In the genomic region with DNA sequence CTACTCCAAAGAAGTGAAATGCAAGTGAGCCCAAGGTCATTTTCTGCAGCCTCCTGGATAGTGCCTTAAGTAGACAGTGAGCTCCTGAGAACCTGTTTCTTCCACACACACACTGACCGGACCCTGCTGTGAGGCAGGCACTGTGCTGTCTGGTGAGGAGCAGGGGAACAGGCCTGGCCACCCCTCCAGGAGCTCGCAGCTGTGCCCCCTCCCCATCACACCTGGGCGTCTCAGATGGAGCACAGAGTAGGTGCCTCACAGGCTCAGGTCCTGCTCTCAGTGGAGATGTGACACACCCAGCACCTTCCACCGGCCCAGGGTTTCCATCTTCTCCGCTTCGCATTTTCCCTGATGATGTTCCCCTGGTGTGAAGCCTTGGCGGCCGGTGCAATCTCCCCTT, we compare ENCODE assay signal across 37 cellular contexts.
"Had no signal": no experiment of that assay in that cellular context is flagged by ENCODE, and none has a peak within 500 bp of the region (broad histone marks: within the 10 kb centered on the region; RNA-seq: fewer than 3 reads in every experiment).

No MANE protein-coding gene starts in this region.

- H3K36me3 Mint-ChIP-seq: activated naive CD4-positive, alpha-beta T cell treated with anti-CD3 and anti-CD28 coated beads, Interleukin-2, amount 50 U/mL, for 72 hours; activated naive CD8-positive, alpha-beta T cell treated with anti-CD3 and anti-CD28 coated beads for 36 hours; WTC11 had no signal

- H3K36me3 ChIP-seq: adrenal gland, brain microvascular endothelial cell, breast epithelium, WERI-Rb-1 had no signal

- H3K27me3 Mint-ChIP-seq: activated CD4-positive, alpha-beta memory T cell treated with anti-CD3 and anti-CD28 coated beads, Interleukin-2, amount 10 ng/mL, durations not matched to agents 7 days and 5 days; activated CD4-positive, alpha-beta T cell treated with anti-CD3 and anti-CD28 coated beads, Interleukin-2, amount 10 ng/mL, durations not matched to agents 7 days and 5 days; activated naive CD8-positive, alpha-beta T cell treated with anti-CD3 and anti-CD28 coated beads for 36 hours had no signal

- H3K27ac ChIP-seq: adrenal gland, body of pancreas, brain microvascular endothelial cell, breast epithelium, WERI-Rb-1 had no signal

- H3K4me3 Mint-ChIP-seq: activated CD4-positive, alpha-beta memory T cell treated with anti-CD3 and anti-CD28 coated beads, Interleukin-2, amount 10 ng/mL, durations not matched to agents 7 days and 5 days; activated CD4-positive, alpha-beta T cell treated with anti-CD3 and anti-CD28 coated beads for 36 hours; activated CD4-positive, alpha-beta T cell treated with anti-CD3 and anti-CD28 coated beads, Interleukin-2, amount 10 ng/mL, durations not matched to agents 7 days and 5 days; activated naive CD4-positive, alpha-beta T cell treated with anti-CD3 and anti-CD28 coated beads for 36 hours; activated naive CD8-positive, alpha-beta T cell treated with anti-CD3 and anti-CD28 coated beads for 36 hours; activated T-cell treated with anti-CD3 and anti-CD28 coated beads, Interleukin-2, amount 50 U/mL, for 4 hours; activated T-cell treated with anti-CD3 and anti-CD28 coated beads, Interleukin-2, amount 50 U/mL, for 72 hours; activated T-helper 1 cell treated with anti-CD3 and anti-CD28 coated beads, Interleukin-12 subunit alpha, Interleukin-12 subunit beta, Interleukin-2, Interleukin-4 antibody, amounts not matched to agents 30 ng/mL and 10 ng/mL and 1 ng/mL, durations not matched to agents 14 hours and 24 hours and 36 hours; activated T-helper 17 cell treated with anti-CD3 and anti-CD28 coated beads, Interleukin-2, amount 50 U/mL, for 72 hours; T-helper 1 cell treated with Interleukin-12 subunit alpha and Interleukin-12 subunit beta and Interleukin-4 antibody, amounts not matched to agents 30 μg/mL and 1 μg/mL, for 36 hours; T-helper 2 cell treated with Interferon-gamma antibody and Interleukin-4, amounts not matched to agents 5 μg/mL and 100 μg/mL, for 36 hours; WTC11 had no signal

- ATAC-seq: activated CD4-positive, alpha-beta T cell treated with anti-CD3 and anti-CD28 coated beads for 36 hours; activated CD4-positive, CD25-positive, alpha-beta regulatory T cell treated with anti-CD3 and anti-CD28 coated beads, Interleukin-2, amount 50 U/mL, for 24 hours; activated naive CD4-positive, alpha-beta T cell treated with anti-CD3 and anti-CD28 coated beads, Interleukin-2, amount 50 U/mL, for 72 hours; activated T-cell treated with anti-CD3 and anti-CD28 coated beads, Interleukin-2, amount 50 U/mL, for 4 hours; activated T-cell treated with anti-CD3 and anti-CD28 coated beads, Interleukin-2, amount 50 U/mL, for 72 hours; activated T-helper 17 cell treated with anti-CD3 and anti-CD28 coated beads, Interleukin-2, amount 50 U/mL, for 72 hours; body of pancreas; WTC11 had no signal

- H3K9me3 ChIP-seq: adrenal gland, body of pancreas, breast epithelium had no signal

- H3K4me1 ChIP-seq: adrenal gland, body of pancreas, breast epithelium had no signal

- FAIRE-seq: astrocyte had no signal

- H3K4me1 Mint-ChIP-seq: activated CD4-positive, alpha-beta memory T cell treated with anti-CD3 and anti-CD28 coated beads, Interleukin-2, amount 10 ng/mL, durations not matched to agents 7 days and 5 days; activated CD4-positive, alpha-beta T cell treated with anti-CD3 and anti-CD28 coated beads for 36 hours; activated CD4-positive, alpha-beta T cell treated with anti-CD3 and anti-CD28 coated beads, Interleukin-2, amount 10 ng/mL, durations not matched to agents 7 days and 5 days; activated naive CD8-positive, alpha-beta T cell treated with anti-CD3 and anti-CD28 coated beads for 36 hours; activated T-helper 17 cell treated with anti-CD3 and anti-CD28 coated beads, Interleukin-2, amount 50 U/mL, for 72 hours; WTC11 had no signal

- H3K9me3 Mint-ChIP-seq: activated CD4-positive, alpha-beta memory T cell treated with anti-CD3 and anti-CD28 coated beads, Interleukin-2, amount 10 ng/mL, durations not matched to agents 7 days and 5 days; activated CD4-positive, alpha-beta T cell treated with anti-CD3 and anti-CD28 coated beads, Interleukin-2, amount 10 ng/mL, durations not matched to agents 7 days and 5 days; activated naive CD4-positive, alpha-beta T cell treated with anti-CD3 and anti-CD28 coated beads for 36 hours; activated naive CD4-positive, alpha-beta T cell treated with anti-CD3 and anti-CD28 coated beads, Interleukin-2, amount 50 U/mL, for 72 hours; activated naive CD8-positive, alpha-beta T cell treated with anti-CD3 and anti-CD28 coated beads for 36 hours; activated T-cell treated with anti-CD3 and anti-CD28 coated beads, Interleukin-2, amount 50 U/mL, for 4 hours; activated T-cell treated with anti-CD3 and anti-CD28 coated beads, Interleukin-2, amount 50 U/mL, for 72 hours; activated T-helper 1 cell treated with anti-CD3 and anti-CD28 coated beads, Interleukin-12 subunit alpha, Interleukin-12 subunit beta, Interleukin-2, Interleukin-4 antibody, amounts not matched to agents 30 ng/mL and 10 ng/mL and 1 ng/mL, durations not matched to agents 14 hours and 24 hours and 36 hours; activated T-helper 17 cell treated with anti-CD3 and anti-CD28 coated beads, Interleukin-2, amount 50 U/mL, for 72 hours; T-helper 1 cell treated with Interleukin-12 subunit alpha and Interleukin-12 subunit beta and Interleukin-4 antibody, amounts not matched to agents 30 μg/mL and 1 μg/mL, for 36 hours; T-helper 2 cell treated with Interferon-gamma antibody and Interleukin-4, amounts not matched to agents 5 μg/mL and 100 μg/mL, for 36 hours; WTC11 had no signal

- H3K4me3 ChIP-seq: adrenal gland, body of pancreas, breast epithelium had no signal

- DNase-seq: activated CD4-positive, alpha-beta memory T cell treated with anti-CD3 and anti-CD28 coated beads, Interleukin-2, amount 10 ng/mL, durations not matched to agents 7 days and 5 days; activated CD4-positive, alpha-beta T cell treated with anti-CD3 and anti-CD28 coated beads for 1 hour; activated CD4-positive, alpha-beta T cell treated with anti-CD3 and anti-CD28 coated beads for 36 hours; activated CD4-positive, alpha-beta T cell treated with anti-CD3 and anti-CD28 coated beads for 48 hours; activated CD4-positive, alpha-beta T cell treated with anti-CD3 and anti-CD28 coated beads, Interleukin-2, amount 10 ng/mL, durations not matched to agents 7 days and 5 days; activated CD4-positive, alpha-beta T cell treated with anti-CD3 and anti-CD28 coated beads, Interleukin-2, amount 50 U/mL, for 48 hours; activated CD4-positive, CD25-positive, alpha-beta regulatory T cell; activated CD8-positive, alpha-beta memory T cell treated with anti-CD3 and anti-CD28 coated beads, Interleukin-2, amount 50 U/mL, for 4 hours; activated effector memory CD4-positive, alpha-beta T cell treated with anti-CD3 and anti-CD28 coated beads, Interleukin-2, amount 50 U/mL, for 16 hours; activated gamma-delta T cell treated with Interleukin-2 at 50 U/mL for 16 hours; activated naive CD4-positive, alpha-beta T cell; activated naive CD4-positive, alpha-beta T cell treated with anti-CD3 and anti-CD28 coated beads for 36 hours; activated naive CD4-positive, alpha-beta T cell treated with anti-CD3 and anti-CD28 coated beads, Interleukin-2, amount 50 U/mL, for 16 hours; activated naive CD8-positive, alpha-beta T cell treated with anti-CD3 and anti-CD28 coated beads for 36 hours; activated T-cell treated with anti-CD3 and anti-CD28 coated beads for 4 hours; activated T-cell treated with anti-CD3 and anti-CD28 coated beads, Interleukin-2, amount 50 U/mL, for 1 hour; activated T-cell treated with anti-CD3 and anti-CD28 coated beads, Interleukin-2, amount 50 U/mL, for 4 hours; activated T-cell treated with anti-CD3 and anti-CD28 coated beads, Interleukin-2, amount 50 U/mL, for 72 hours; adrenal gland; amniotic stem cell; aorta; body of pancreas; brain microvascular endothelial cell; central memory CD4-positive, alpha-beta T cell; T-helper 1 cell; T-helper 2 cell; T-helper 9 cell; WERI-Rb-1 had no signal

- H3K27ac Mint-ChIP-seq: activated CD4-positive, alpha-beta memory T cell treated with anti-CD3 and anti-CD28 coated beads, Interleukin-2, amount 10 ng/mL, durations not matched to agents 7 days and 5 days; activated CD4-positive, alpha-beta T cell treated with anti-CD3 and anti-CD28 coated beads for 36 hours; activated CD4-positive, alpha-beta T cell treated with anti-CD3 and anti-CD28 coated beads, Interleukin-2, amount 10 ng/mL, durations not matched to agents 7 days and 5 days; activated naive CD4-positive, alpha-beta T cell treated with anti-CD3 and anti-CD28 coated beads for 36 hours; activated naive CD8-positive, alpha-beta T cell treated with anti-CD3 and anti-CD28 coated beads for 36 hours; activated T-cell treated with anti-CD3 and anti-CD28 coated beads, Interleukin-2, amount 50 U/mL, for 72 hours; activated T-helper 1 cell treated with anti-CD3 and anti-CD28 coated beads, Interleukin-12 subunit alpha, Interleukin-12 subunit beta, Interleukin-2, Interleukin-4 antibody, amounts not matched to agents 30 ng/mL and 10 ng/mL and 1 ng/mL, durations not matched to agents 14 hours and 24 hours and 36 hours; activated T-helper 17 cell treated with anti-CD3 and anti-CD28 coated beads, Interleukin-2, amount 50 U/mL, for 72 hours; T-helper 1 cell treated with Interleukin-12 subunit alpha and Interleukin-12 subunit beta and Interleukin-4 antibody, amounts not matched to agents 30 μg/mL and 1 μg/mL, for 36 hours; T-helper 2 cell treated with Interferon-gamma antibody and Interleukin-4, amounts not matched to agents 5 μg/mL and 100 μg/mL, for 36 hours; WTC11 had no signal

- H3K27me3 ChIP-seq: adrenal gland, body of pancreas, brain microvascular endothelial cell, breast epithelium had no signal
